ENCODE assay signal across 8 cellular contexts in the genomic region with DNA sequence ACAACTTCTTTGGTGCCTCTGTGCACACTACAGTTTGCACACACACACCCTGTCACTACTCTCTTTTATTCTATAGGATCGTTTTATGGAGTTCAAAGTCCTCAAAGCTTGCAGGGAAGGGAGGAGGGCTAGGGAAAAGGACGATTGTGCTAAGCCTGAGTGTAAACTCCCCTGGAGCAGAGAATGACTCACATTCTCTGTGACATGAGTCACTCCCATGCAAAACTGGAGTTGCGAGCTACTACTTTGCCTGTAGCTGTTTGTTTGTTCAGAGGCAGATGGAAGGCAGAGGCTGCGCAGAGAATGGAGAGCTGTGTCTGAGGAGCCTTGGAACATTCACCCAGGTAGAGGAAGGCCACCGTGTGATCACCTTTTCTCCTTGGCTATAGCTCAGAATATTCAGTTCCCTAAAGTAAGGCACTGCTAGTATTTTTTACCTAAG.
DNase-seq lines count a peak whose midpoint lies in the region; ATAC-seq, FAIRE-seq and TF ChIP-seq lines count a peak whose summit lies in the region.

No MANE protein-coding gene starts in this region.

- H2AK5ac ChIP-seq in H1 (ENCODE audit: low read depth, low read length): no peak overlapping the region

- H4K20me1 ChIP-seq in OCI-LY3 (ENCODE audit: insufficient read depth, low read length): no peaks in the 10 kb centered on the region
- no peaks in the 10 kb centered on the region for H4K20me1 ChIP-seq in H1 (replicated peaks in 1 of 2; ENCODE audit: control insufficient read depth in 1 of 2, insufficient read depth in 2 of 2, low read length in 2 of 2)
- no peaks in the 10 kb centered on the region for H4K20me1 ChIP-seq in MM.1S (ENCODE audit: insufficient read depth, low read length)

- H2BK5ac ChIP-seq in H1 (ENCODE audit: low read depth, low read length): no peak overlapping the region

- no peaks in the 10 kb centered on the region for H3K79me2 ChIP-seq in OCI-LY3 (ENCODE audit: low read length)
- H3K79me2 ChIP-seq in H1 (ENCODE audit: control insufficient read depth in 1 of 2, insufficient read depth in 2 of 2, low read length in 2 of 2): no peaks in the 10 kb centered on the region
- H3K79me2 ChIP-seq in MM.1S (ENCODE audit: low read length): no peaks in the 10 kb centered on the region

- POLR2A ChIA-PET in H1 (lab: Charles Lee; ENCODE audit: partially characterized antibody): interaction anchor here (0.9 kb wide), 1 partner anchor 10 kb away, joined by 3 read pairs; no protein-coding TSS in a partner anchor

- H2BK20ac ChIP-seq in H1 (ENCODE audit: low read length): no peak overlapping the region

- ATAC-seq in GM19463 (IDR thresholded peaks at IDR 0.05; ENCODE audit: unreplicated experiment) (peak; percentile 99), HG03439 (IDR thresholded peaks at IDR 0.05; ENCODE audit: unreplicated experiment) (peak; percentile 99), mucosa of descending colon (peak; percentile 97)

- H3K9ac ChIP-seq in OCI-LY3 (ENCODE audit: low read length) (no peak overlapping the region), H1 (replicated peaks in 1 of 4; ENCODE audit: extremely low read depth in 1 of 4, low read depth in 3 of 4, low read length in 3 of 4) (no peak overlapping the region), MM.1S (ENCODE audit: low read length) (no peak overlapping the region)

- H2AFZ ChIP-seq in OCI-LY3 (ENCODE audit: low read depth, low read length): peak overlapping the region; percentile 49; the same call in 1 of the 2 replicates
- H2AFZ ChIP-seq in H1 (ENCODE audit: low read length): no peak overlapping the region
- no peak overlapping the region; the same call in 1 of the 2 replicates for H2AFZ ChIP-seq in MM.1S (ENCODE audit: low read length)

- TF ChIP-seq CTCF in OCI-LY3 (IDR thresholded peaks at IDR 0.05; ENCODE audit: low read depth, low read length) (no peak), H1 (IDR thresholded peaks at IDR 0.05; ENCODE audit: control extremely low read depth in 1 of 3, insufficient read depth in 1 of 3, low read depth in 1 of 3, low read length in 3 of 3) (no peak), mucosa of descending colon (IDR thresholded peaks at IDR 0.05) (no peak), MM.1S (IDR thresholded peaks at IDR 0.05; ENCODE audit: low read length) (no peak)

- H4K8ac ChIP-seq in H1 (ENCODE audit: extremely low read depth, insufficient read depth, low read length): no peak overlapping the region

- H3K14ac ChIP-seq in H1 (ENCODE audit: insufficient read length): no peak overlapping the region

- H4K5ac ChIP-seq in H1 (ENCODE audit: insufficient read length, low read depth, low read length): no peak overlapping the region

- H3K4ac ChIP-seq in H1 (replicated peaks; ENCODE audit: insufficient read length, low read depth, low read length): no peak overlapping the region

- no peak overlapping the region for H3K18ac ChIP-seq in H1 (ENCODE audit: extremely low read depth, low read length)

- H3K23me2 ChIP-seq in H1 (ENCODE audit: low read depth, low read length): peaks cover 2% of the 10 kb centered on the region; the same call in 1 of the 2 replicates

- H3K9me3 ChIP-seq in OCI-LY3 (ENCODE audit: insufficient read depth, low read length): no peaks in the 10 kb centered on the region
- H3K9me3 ChIP-seq in H1 (ENCODE audit: insufficient read depth in 2 of 2, low read depth in 1 of 2, low read length in 1 of 2): no peaks in the 10 kb centered on the region
- no peaks in the 10 kb centered on the region for H3K9me3 ChIP-seq in mucosa of descending colon
- H3K9me3 ChIP-seq in MM.1S (replicated peaks; ENCODE audit: insufficient read depth, low read length): no peaks in the 10 kb centered on the region

- no peak overlapping the region for H3K56ac ChIP-seq in H1 (replicated peaks; ENCODE audit: insufficient read length, low read depth, low read length)

- TF ChIP-seq POLR2A in H1 (IDR thresholded peaks at IDR 0.05; ENCODE audit: control extremely low read depth in 1 of 2, low read depth in 2 of 2, low read length in 2 of 2): no peak

- H3K79me1 ChIP-seq in H1 (ENCODE audit: low read depth, low read length): no peaks in the 10 kb centered on the region

- H3K9me2 ChIP-seq in MM.1S (replicated peaks; ENCODE audit: insufficient read depth, low read length): no peaks in the 10 kb centered on the region

- peak; percentile 69 for FAIRE-seq in H1 (lab: Jason Lieb, UNC)

- WGBS in H1 (ENCODE audit: extremely low coverage in 1 of 2, insufficient coverage in 1 of 2, insufficient read length in 1 of 2, insufficient replicate concordance in 2 of 2, low coverage in 1 of 2, low lambda C conversion rate in 2 of 2, missing lambda C conversion rate in 1 of 2), 2 experiments: 28% methylated on average over 5 of the region's 5 CpGs; no CpG with 5 or more reads in 1 of the 2 experiments

- no peak overlapping the region for H2BK15ac ChIP-seq in H1 (ENCODE audit: low read length)

- DNase-seq in DMS53 treated with DMSO at 0.1 percent for 48 hours (lab: John Stamatoyannopoulos, UW; ENCODE audit: unreplicated experiment) (peak; percentile 54), H1 (ENCODE audit: low read depth in 1 of 2, low spot score in 2 of 2) (peak in 1 of 2 experiments; percentile 29), mucosa of descending colon (peak; percentile 53 to 90 (median 76)), activated gamma-delta T cell (lab: John Stamatoyannopoulos, UW) (no peak), MM.1S (no peak)

- H4K91ac ChIP-seq in H1 (replicated peaks; ENCODE audit: insufficient read length, low read length): no peak overlapping the region

- TF ChIP-seq EP300 in H1 (IDR thresholded peaks at IDR 0.05; ENCODE audit: borderline replicate concordance in 1 of 2, low read depth in 2 of 2, low read length in 2 of 2): no peak

- peaks cover 15% of the 10 kb centered on the region for H3K27me3 ChIP-seq in OCI-LY3 (ENCODE audit: low read depth, low read length)
- H3K27me3 ChIP-seq in H1 (replicated peaks in 1 of 4; ENCODE audit: control insufficient read depth in 3 of 4, extremely low read depth in 1 of 4, insufficient read depth in 3 of 4, low read length in 3 of 4): no peaks in the 10 kb centered on the region; a peak in 1 of 7 replicates
- H3K27me3 ChIP-seq in MM.1S (replicated peaks; ENCODE audit: insufficient read depth, low read length): no peaks in the 10 kb centered on the region

- TF ChIP-seq RAD21 in H1 (IDR thresholded peaks at IDR 0.05 in 1 of 2, conservative IDR thresholded peaks at IDR 0.05 in 1 of 2; ENCODE audit: low read depth in 2 of 2, low read length in 2 of 2): no peak

- H3K4me2 ChIP-seq in OCI-LY3 (ENCODE audit: low read length): peak overlapping the region; percentile 71
- H3K4me2 ChIP-seq in H1 (ENCODE audit: insufficient read depth in 1 of 2, low read depth in 2 of 2, low read length in 2 of 2): peak overlapping the region; percentile 19 to 43; a peak in 2 of 4 replicates
- no peak overlapping the region for H3K4me2 ChIP-seq in MM.1S (ENCODE audit: low read depth, low read length)

- intact Hi-C loops in mucosa of descending colon (cut with DNase I, micrococcal nuclease): loop anchor here in 1 of 2 donors (5.0 kb wide), 1 partner anchor 81 kb away; a partner anchor contains a TSS

- H3K27ac ChIP-seq in OCI-LY3 (ENCODE audit: low read length): no peak overlapping the region
- H3K27ac ChIP-seq in H1 (ENCODE audit: low read depth, low read length): no peak overlapping the region
- H3K27ac ChIP-seq in MM.1S (ENCODE audit: low read length): no peak overlapping the region

- H3K23ac ChIP-seq in H1 (ENCODE audit: insufficient read length): no peak overlapping the region

- H2BK120ac ChIP-seq in H1 (replicated peaks; ENCODE audit: low read depth, low read length): no peak overlapping the region

- peaks cover 41% of the 10 kb centered on the region for H3K4me1 ChIP-seq in OCI-LY3 (ENCODE audit: low read length)
- peaks cover 0 to 4% (median 3%) of the 10 kb centered on the region in 4 experiments; a peak in 2 of 7 replicates for H3K4me1 ChIP-seq in H1 (replicated peaks in 1 of 4; ENCODE audit: control insufficient read depth in 3 of 4, insufficient read depth in 4 of 4, low read length in 3 of 4)
- H3K4me1 ChIP-seq in mucosa of descending colon (ENCODE audit: low read depth): peaks cover 16% of the 10 kb centered on the region
- no peaks in the 10 kb centered on the region for H3K4me1 ChIP-seq in MM.1S (ENCODE audit: low read length)

- H3F3A ChIP-seq in MM.1S (ENCODE audit: insufficient read depth, low read length): no peaks in the 10 kb centered on the region

- H2BK12ac ChIP-seq in H1 (ENCODE audit: low read depth, low read length): no peak overlapping the region

- CTCF ChIA-PET in H1 (lab: Charles Lee; ENCODE audit: partially characterized antibody): interaction anchor here (0.5 to 1.7 kb wide), 9 partner anchors 12 to 1001 kb away, joined by 3 to 5 read pairs (median 4); no protein-coding TSS in a partner anchor

- H3K36me3 ChIP-seq in OCI-LY3 (replicated peaks; ENCODE audit: low read depth, low read length) (no peaks in the 10 kb centered on the region), H1 (ENCODE audit: control insufficient read depth in 2 of 4, insufficient read depth in 4 of 4, low read length in 3 of 4) (no peaks in the 10 kb centered on the region), mucosa of descending colon (ENCODE audit: low read depth) (no peaks in the 10 kb centered on the region), MM.1S (replicated peaks; ENCODE audit: insufficient read depth, low read length) (no peaks in the 10 kb centered on the region)

- H3K4me3 ChIP-seq in OCI-LY3 (ENCODE audit: low read length) (peak overlapping the region; percentile 70), H1 (ENCODE audit: extremely low read depth in 1 of 4, insufficient read depth in 2 of 4, low read depth in 3 of 4, low read length in 4 of 4) (no peak overlapping the region), mucosa of descending colon (peak overlapping the region; percentile 7), MM.1S (ENCODE audit: low read length) (no peak overlapping the region)

TF ChIP-seq in H1, 55 proteins besides CTCF, POLR2A, EP300 and RAD21 (continues in another document):
- no peak for TF ChIP-seq NANOG (IDR thresholded peaks at IDR 0.05; ENCODE audit: insufficient read depth, low read depth, low read length, poor library complexity, severe bottlenecking)

Comparison
In these comparisons a context has a peak if more than half of its experiments do, and no peak if none do; other contexts are left out.
1. DNase-seq: peak in DMS53 treated with DMSO at 0.1 percent for 48 hours (single experiment) and mucosa of descending colon (3 of 3); none in activated gamma-delta T cell (single experiment) and MM.1S (single experiment).
2. H3K4me3 ChIP-seq: peak in OCI-LY3 (single experiment) and mucosa of descending colon (single experiment); none in H1 (0 of 4) and MM.1S (single experiment).
3. Peak in every context shown above with its lines, with median percentiles within 50 percentile points of each other: ATAC-seq.